ENCODE assay signal across 5 cellular contexts in the genomic region with DNA sequence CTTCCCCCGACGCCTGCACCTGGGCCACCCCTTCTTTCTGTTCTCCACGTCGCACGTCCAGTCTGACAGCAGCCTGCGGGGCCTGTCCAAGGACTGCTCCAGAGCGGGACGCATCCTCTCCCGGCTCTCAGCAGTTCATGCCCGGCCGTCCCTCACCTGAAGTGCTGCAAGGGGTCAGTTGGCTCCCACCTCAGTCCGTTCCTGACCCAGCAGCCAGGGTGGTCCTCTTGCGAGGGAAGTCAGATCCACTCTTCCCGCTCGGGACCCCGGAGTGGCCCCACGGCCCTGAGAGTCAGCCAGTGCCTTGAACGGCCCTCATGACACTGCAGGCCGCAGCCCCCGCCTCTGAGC.
"Had no signal": no experiment of that assay in that cellular context is flagged by ENCODE, and none has a peak within 500 bp of the region (broad histone marks: within the 10 kb centered on the region; RNA-seq: fewer than 3 reads in every experiment).

No MANE protein-coding gene starts in this region.

- H3K4me3 ChIP-seq: GM23338, HAP-1 had no signal

- H3K36me3 ChIP-seq: HAP-1 had no signal

- H2AFZ ChIP-seq: GM23338 had no signal

- H3K4me1 ChIP-seq: HAP-1 had no signal

- DNase-seq: KBM-7 had no signal

- H3K4me1 Mint-ChIP-seq: IgD-negative memory B cell had no signal

- H3K4me3 Mint-ChIP-seq: GM23338, IgD-negative memory B cell had no signal

- H3K36me3 Mint-ChIP-seq: IgD-negative memory B cell had no signal

- H3K27ac ChIP-seq: HL-60 had no signal

- H3K27ac Mint-ChIP-seq: GM23338, IgD-negative memory B cell had no signal

- H3K9me3 ChIP-seq: HAP-1 had no signal

- H3K4me2 ChIP-seq: GM23338 had no signal

- H3K27me3 Mint-ChIP-seq: IgD-negative memory B cell had no signal
